In the genomic region with DNA sequence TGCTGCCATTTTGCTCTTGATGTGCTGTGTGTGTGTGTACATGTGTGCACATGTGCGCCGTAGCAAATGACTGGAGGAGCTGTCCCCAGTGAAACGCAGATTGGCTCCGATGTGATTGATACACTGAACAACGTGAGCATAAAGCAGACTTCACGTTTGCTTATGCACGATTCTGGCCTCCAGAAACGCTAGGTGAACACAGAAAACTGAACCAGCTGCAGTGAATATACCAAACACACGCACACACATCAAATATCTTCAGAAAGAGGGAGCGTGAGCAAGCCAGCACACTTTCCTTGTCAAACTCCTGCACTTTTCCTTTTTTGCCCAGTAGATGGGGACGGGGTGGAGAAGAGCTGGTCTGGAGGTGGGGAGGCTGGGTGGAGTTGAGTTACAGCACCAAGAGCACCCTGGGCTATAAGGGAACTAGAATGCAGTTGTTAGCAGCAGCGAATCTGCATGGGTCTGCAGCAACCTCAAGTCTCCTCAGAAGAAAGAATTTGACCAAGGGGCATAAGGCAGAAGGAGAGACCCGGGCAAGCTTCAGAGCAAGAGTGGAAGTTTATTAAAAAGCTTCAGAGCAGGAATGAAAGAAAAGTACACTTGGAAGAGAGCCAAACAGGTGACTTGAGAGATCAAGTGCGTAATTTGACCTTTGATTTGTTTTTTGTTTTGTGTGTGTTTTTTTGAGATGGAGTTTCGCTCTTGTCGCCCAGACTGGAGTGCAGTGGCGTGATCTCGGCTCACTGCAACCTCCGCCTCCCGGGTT, we compare ENCODE assay signal across 1 cellular context.
TF ChIP-seq lines count a peak whose summit lies in the region.

No MANE protein-coding gene starts in this region.

TF ChIP-seq in K562, 482 proteins besides CTCF, POLR2A, EP300 and RAD21 (continued from another document):
- TF ChIP-seq NFIC (IDR thresholded peaks at IDR 0.05), result peak; percentile 39
